ENCODE assay signal across 23 cellular contexts in genomic region chr9:111438576-111439235, GRCh38. TPM values are rescaled to one million over a fixed set of nuclear protein-coding genes. Genes with fewer than 3 reads are reported as not detected.
A peak's percentile ranks its signal among the peaks of the same experiment; 100 is the strongest.
DNase-seq lines count a peak whose midpoint lies in the region; ATAC-seq and TF ChIP-seq lines count a peak whose summit lies in the region.
"Had no signal": no experiment of that assay in that cellular context is flagged by ENCODE, and none has a peak within 500 bp of the region (broad histone marks: within the 10 kb centered on the region; RNA-seq: fewer than 3 reads in every experiment).

No MANE protein-coding gene starts in this region.

- H3K27me3 ChIP-seq in A673 (replicated peaks; ENCODE audit: insufficient read depth, low read depth, low read length, poor library complexity) (no peaks in the 10 kb centered on the region), MG63 (no peaks in the 10 kb centered on the region)
- H3K27me3 ChIP-seq: left lung, neutrophil, right atrium auricular region, transverse colon had no signal

- no peak overlapping the region for H3K27ac Mint-ChIP-seq in activated CD8-positive, alpha-beta memory T cell treated with anti-CD3 and anti-CD28 coated beads, Interleukin-2, amount 10 ng/mL, durations not matched to agents 7 days and 5 days

- H3K36me3 Mint-ChIP-seq in activated CD8-positive, alpha-beta memory T cell treated with anti-CD3 and anti-CD28 coated beads, Interleukin-2, amount 10 ng/mL, durations not matched to agents 7 days and 5 days, result peaks cover 47% of the 10 kb centered on the region

- no TSS peak for BruUV-seq in A673 (replicated peaks; lab: Mats Ljungman, UMichigan)

- in situ Hi-C loops in astrocyte of the cerebellum (cut with HindIII; ENCODE audit: low sequenced_read_pairs), result no loop called here

- peaks cover 36% of the 10 kb centered on the region for H3K36me3 ChIP-seq in A673 (ENCODE audit: insufficient read depth, low read length, poor library complexity, severe bottlenecking)
- H3K36me3 ChIP-seq in MG63, result peaks cover 75% of the 10 kb centered on the region

- peaks cover 2% of the 10 kb centered on the region for H3K4me1 Mint-ChIP-seq in activated CD8-positive, alpha-beta memory T cell treated with anti-CD3 and anti-CD28 coated beads, Interleukin-2, amount 10 ng/mL, durations not matched to agents 7 days and 5 days
- H3K4me1 Mint-ChIP-seq: CD14-positive monocyte had no signal

- ATAC-seq in activated CD8-positive, alpha-beta memory T cell treated with anti-CD3 and anti-CD28 coated beads, Interleukin-2, amount 10 ng/mL, durations not matched to agents 7 days and 5 days, result no peak
- ATAC-seq: A549; left lung; mucosa of descending colon; stimulated activated naive CD8-positive, alpha-beta T cell treated with anti-CD3 and anti-CD28 coated beads, Interleukin-15, Interleukin-2, amounts not matched to agents 100 U/mL and 50 U/mL, for 24 hours had no signal

- H3K4me1 ChIP-seq in A673 (ENCODE audit: insufficient read depth, low read length, poor library complexity, severe bottlenecking), result peaks cover 19% of the 10 kb centered on the region
- H3K4me1 ChIP-seq: left lung, right atrium auricular region had no signal

- intact Hi-C loops in A673 (cut with micrococcal nuclease; ENCODE audit: unreplicated experiment), result no loop called here

- H3K4me3 ChIP-seq in A673 (ENCODE audit: low read depth, low read length, poor library complexity, severe bottlenecking) (no peak overlapping the region), MG63 (no peak overlapping the region), astrocyte of the cerebellum (ENCODE audit: low read depth, low read length) (no peak overlapping the region), fibroblast of the aortic adventitia (ENCODE audit: low read depth, low read length) (no peak overlapping the region)
- H3K4me3 ChIP-seq: A549, left lung, mucosa of descending colon, PC-9, right atrium auricular region, transverse colon had no signal

- H3K9me3 Mint-ChIP-seq in activated CD8-positive, alpha-beta memory T cell treated with anti-CD3 and anti-CD28 coated beads, Interleukin-2, amount 10 ng/mL, durations not matched to agents 7 days and 5 days (ENCODE audit: low read depth), result no peaks in the 10 kb centered on the region
- H3K9me3 Mint-ChIP-seq: CD14-positive monocyte had no signal

- H3K4me3 Mint-ChIP-seq in activated CD8-positive, alpha-beta memory T cell treated with anti-CD3 and anti-CD28 coated beads, Interleukin-2, amount 10 ng/mL, durations not matched to agents 7 days and 5 days, result no peak overlapping the region
- H3K4me3 Mint-ChIP-seq: CD14-positive monocyte had no signal

- CTCF ChIA-PET in A673 (lab: Charles Lee), result no interaction called here
- CTCF ChIA-PET in activated CD8-positive, alpha-beta memory T cell treated with anti-CD3 and anti-CD28 coated beads, Interleukin-2, amount 10 ng/mL, durations not matched to agents 7 days and 5 days (lab: Charles Lee), result no interaction called here

- H3K27me3 Mint-ChIP-seq in activated CD8-positive, alpha-beta memory T cell treated with anti-CD3 and anti-CD28 coated beads, Interleukin-2, amount 10 ng/mL, durations not matched to agents 7 days and 5 days, result no peaks in the 10 kb centered on the region

- H3K27ac ChIP-seq in A673 (ENCODE audit: low read depth, low read length, poor library complexity, severe bottlenecking), result peak overlapping the region; percentile 3
- H3K27ac ChIP-seq: A549, left lung, neutrophil, PC-9, right atrium auricular region, transverse colon had no signal

- POLR2A ChIA-PET in A673 (lab: Charles Lee; ENCODE audit: low non-redundant PET), result no interaction called here

- H3K9me3 ChIP-seq in A673 (ENCODE audit: low read depth, low read length, poor library complexity, severe bottlenecking), result no peaks in the 10 kb centered on the region
- H3K9me3 ChIP-seq in MG63, result no peaks in the 10 kb centered on the region
- H3K9me3 ChIP-seq: A549, left lung, mucosa of descending colon, neutrophil, right atrium auricular region, transverse colon had no signal

- DNase-seq in A673 (ENCODE audit: low spot score), result peak; percentile 21
- DNase-seq in MG63, result peak; percentile 3
- peak; percentile 64 for DNase-seq in astrocyte of the cerebellum (ENCODE audit: low read depth)
- DNase-seq in fibroblast of the aortic adventitia (ENCODE audit: low read depth), result peak; percentile 52
- DNase-seq in activated CD8-positive, alpha-beta memory T cell treated with anti-CD3 and anti-CD28 coated beads, Interleukin-2, amount 10 ng/mL, durations not matched to agents 7 days and 5 days, result no peak
- DNase-seq in H4 (ENCODE audit: low spot score), result no peak
- no peak for DNase-seq in GF-D8 (lab: John Stamatoyannopoulos, UW)
- no peak for DNase-seq in central memory CD4-positive, alpha-beta T cell
- DNase-seq: activated CD4-positive, CD25-positive, alpha-beta regulatory T cell treated with anti-CD3 and anti-CD28 coated beads, Interleukin-2, amount 50 U/mL, for 72 hours; cortex of kidney; DMS53; left lung; mucosa of descending colon; NCI-H1930; NCI-H526; PC-9; stimulated activated naive CD8-positive, alpha-beta T cell treated with anti-CD3 and anti-CD28 coated beads, Interleukin-15, Interleukin-2, amounts not matched to agents 100 U/mL and 50 U/mL, for 24 hours; T-helper 9 cell; transverse colon had no signal

- no peak for TF ChIP-seq CTCF in A673 (conservative IDR thresholded peaks at IDR 0.05; ENCODE audit: low read depth, low read length)
- TF ChIP-seq CTCF in astrocyte of the cerebellum (IDR thresholded peaks at IDR 0.05; ENCODE audit: low read depth, low read length, missing control alignments), result no peak
- no peak for TF ChIP-seq CTCF in fibroblast of the aortic adventitia (IDR thresholded peaks at IDR 0.05; ENCODE audit: insufficient read depth, low read length)

RNA-seq across cellular contexts. Expression of gene ECPAS, which starts 45.5 kb away (rescaled TPM):
- total RNA-seq in A673 (2021), result 116 and 124 TPM in 2 replicates
- total RNA-seq in MG63 (2014; rRNA removed; shearing (Covaris generic); ENCODE audit: low replicate concordance), result 77.5 and 87.8 TPM in 2 replicates
- 103 and 114 TPM in 2 replicates for total RNA-seq in fibroblast of the aortic adventitia (ENCODE audit: low replicate concordance)
- total RNA-seq in activated CD8-positive, alpha-beta memory T cell treated with anti-CD3 and anti-CD28 coated beads, Interleukin-2, amount 10 ng/mL, durations not matched to agents 7 days and 5 days, result 10 to 100 TPM; 72.8 to 75.3 TPM
- 43.9 and 44.8 TPM in 2 replicates for total RNA-seq in H4 (2014; rRNA removed; shearing (Covaris generic))

Comparison
In these comparisons a context has a peak if more than half of its experiments do, and no peak if none do; other contexts are left out.
1. DNase-seq: peak in A673 (single experiment), MG63 (single experiment), astrocyte of the cerebellum (single experiment) and fibroblast of the aortic adventitia (single experiment); none in activated CD8-positive, alpha-beta memory T cell treated with anti-CD3 and anti-CD28 coated beads, Interleukin-2, amount 10 ng/mL, durations not matched to agents 7 days and 5 days (single experiment), H4 (single experiment), GF-D8 (single experiment) and central memory CD4-positive, alpha-beta T cell (single experiment).